Comparison of ENCODE assay signal across 9 cellular contexts in genomic region chr12:57213763-57214397, GRCh38. TPM values are rescaled to one million over a fixed set of nuclear protein-coding genes. Genes with fewer than 3 reads are reported as not detected.
DNase-seq lines count a peak whose midpoint lies in the region; ATAC-seq and TF ChIP-seq lines count a peak whose summit lies in the region.
"Had no signal": no experiment of that assay in that cellular context is flagged by ENCODE, and none has a peak within 500 bp of the region (broad histone marks: within the 10 kb centered on the region; RNA-seq: fewer than 3 reads in every experiment).

No MANE protein-coding gene starts in this region.

- H3K36me3 ChIP-seq in IMR-90 (ENCODE audit: control insufficient read depth, insufficient read depth, low read length): peaks cover 49% of the 10 kb centered on the region

- H4K20me1 ChIP-seq in IMR-90 (ENCODE audit: insufficient read depth, low read length): peaks cover 65% of the 10 kb centered on the region

- H3K27ac Mint-ChIP-seq in brain (peak overlapping the region; percentile 63 to 90 (median 73)), neural crest cell (ENCODE audit: unreplicated experiment) (no peak overlapping the region)

- TF ChIP-seq POLR2A in IMR-90 (IDR thresholded peaks at IDR 0.05; ENCODE audit: low read depth, low read length): no peak

- no peaks in the 10 kb centered on the region for H3K9me3 ChIP-seq in IMR-90 (ENCODE audit: control insufficient read depth, insufficient read depth, low read length)

- peaks cover 40% of the 10 kb centered on the region for H3K27me3 ChIP-seq in IMR-90 (ENCODE audit: control insufficient read depth, insufficient read depth, low read length)

- peak overlapping the region; percentile 47 for H2AFZ ChIP-seq in IMR-90 (replicated peaks; ENCODE audit: low read length, poor library complexity)

- no peak overlapping the region for H2BK120ac ChIP-seq in IMR-90 (ENCODE audit: low read depth, low read length)

- no peak for TF ChIP-seq RAD21 in IMR-90 (IDR thresholded peaks at IDR 0.05; ENCODE audit: low read length)

- no peak overlapping the region for H3K4ac ChIP-seq in IMR-90 (ENCODE audit: low read depth, low read length)

- H3K14ac ChIP-seq in IMR-90 (replicated peaks; ENCODE audit: low read depth, low read length): 0 out of 2 replicates have a peak overlapping the region, but pooled peaks have one; percentile 5

- H3K9me3 Mint-ChIP-seq in brain (no peaks in the 10 kb centered on the region), neural crest cell (no peaks in the 10 kb centered on the region)

- H3K4me3 Mint-ChIP-seq in brain (peak overlapping the region; percentile 68 to 82 (median 76)), neural crest cell (peak overlapping the region; percentile 85)

- H3K4me1 Mint-ChIP-seq in brain (peaks cover 48% of the 10 kb centered on the region), neural crest cell (peaks cover 35% of the 10 kb centered on the region)

- peak; percentile 27 for DNase-seq in DMS153 (lab: John Stamatoyannopoulos, UW)
- DNase-seq in DMS153 treated with DMSO at 0.1 percent for 48 hours (lab: John Stamatoyannopoulos, UW; ENCODE audit: unreplicated experiment): no peak
- no peak for DNase-seq in IMR-90
- DNase-seq in neural crest cell (ENCODE audit: low read depth, low spot score): no peak
- no peak for DNase-seq in GM19240 (ENCODE audit: insufficient read length, low spot score)
- no peak for DNase-seq in Kasumi-1 (lab: John Stamatoyannopoulos, UW)
- no peak for DNase-seq in NCI-H187 (lab: John Stamatoyannopoulos, UW)
- DNase-seq: NCI-H524 treated with DMSO at 0.1 percent for 48 hours had no signal

- H2BK15ac ChIP-seq in IMR-90 (ENCODE audit: low read depth, low read length): no peak overlapping the region

- peaks cover 48% of the 10 kb centered on the region for H3K27me3 Mint-ChIP-seq in brain
- peaks cover 55% of the 10 kb centered on the region for H3K27me3 Mint-ChIP-seq in neural crest cell (ENCODE audit: low read depth)

- H3K4me2 ChIP-seq in IMR-90 (ENCODE audit: low read depth, low read length): no peak overlapping the region

- TF ChIP-seq CTCF in IMR-90 (conservative IDR thresholded peaks at IDR 0.05; ENCODE audit: low read depth, low read length): no peak
- TF ChIP-seq CTCF in brain (conservative IDR thresholded peaks at IDR 0.05): no peak
- no peak for TF ChIP-seq CTCF in neural crest cell (conservative IDR thresholded peaks at IDR 0.05)

- H3K9me1 ChIP-seq in IMR-90 (ENCODE audit: insufficient read depth, low read length): no peaks in the 10 kb centered on the region

- BruUV-seq in IMR-90 (replicated peaks; lab: Mats Ljungman, UMichigan): no TSS peak

- H3K4me1 ChIP-seq in IMR-90 (ENCODE audit: control insufficient read depth, insufficient read depth, low read length): peaks cover 7% of the 10 kb centered on the region

- no peak overlapping the region for H4K91ac ChIP-seq in IMR-90 (ENCODE audit: insufficient read depth, low read depth, low read length)

- H3K56ac ChIP-seq in IMR-90 (ENCODE audit: extremely low read depth, insufficient read depth, low read length): no peak overlapping the region

- H3K27ac ChIP-seq in IMR-90 (ENCODE audit: insufficient read depth, low read length): no peak overlapping the region

- no peak overlapping the region for H2AK5ac ChIP-seq in IMR-90 (ENCODE audit: low read depth, low read length)

- peak overlapping the region; percentile 73 for H2AK9ac ChIP-seq in IMR-90 (replicated peaks; ENCODE audit: low read depth, low read length, poor library complexity)

- no peak overlapping the region for H4K5ac ChIP-seq in IMR-90 (ENCODE audit: low read depth, low read length)

- intact Hi-C loops in IMR-90 (cut with micrococcal nuclease): loop anchor here (1.0 kb wide), 2 partner anchors 25 to 29 kb away; no protein-coding TSS in a partner anchor

- no peak overlapping the region for H2BK20ac ChIP-seq in IMR-90 (ENCODE audit: low read depth, low read length)

- ATAC-seq in IMR-90 (ENCODE audit: low read depth): no peak

- no peak overlapping the region for H4K8ac ChIP-seq in IMR-90 (ENCODE audit: low read depth in 2 of 2, low read length in 2 of 2)

- CTCF ChIA-PET in IMR-90 (lab: Yijun Ruan, JAX): interaction anchor here (1.3 to 3.5 kb wide), 3 partner anchors 16 to 29 kb away, joined by 5 to 25 read pairs (median 14); partner anchors contain the start of gene SHMT2

- no peak overlapping the region for H3K4me3 ChIP-seq in IMR-90 (ENCODE audit: insufficient read depth, low read depth, low read length)

- H3K79me1 ChIP-seq in IMR-90 (ENCODE audit: low read depth in 1 of 2, low read length in 2 of 2): peaks cover 0 to 7% of the 10 kb centered on the region in 2 experiments; a peak in 1 of 4 replicates

- no peak overlapping the region for H3K9ac ChIP-seq in IMR-90 (ENCODE audit: low read depth, low read length)

- dilution Hi-C loops in IMR-90 (cut with HindIII; ENCODE audit: low sequenced_read_pairs, unreplicated experiment): no loop called here

- POLR2A ChIA-PET in IMR-90 (lab: Charles Lee; ENCODE audit: unreplicated experiment): interaction anchor here (0.5 to 0.7 kb wide), 3 partner anchors 22 to 65 kb away, joined by 5 to 12 read pairs (median 9); no protein-coding TSS in a partner anchor

- H3K18ac ChIP-seq in IMR-90 (ENCODE audit: low read depth, low read length): no peak overlapping the region

- H3K23ac ChIP-seq in IMR-90 (ENCODE audit: low read depth, low read length): peak overlapping the region; percentile 1; the same call in 1 of the 2 replicates

- H2BK5ac ChIP-seq in IMR-90 (ENCODE audit: low read depth, low read length, poor library complexity, severe bottlenecking): no peak overlapping the region

- 80% methylated on average over 1 of the region's 4 CpGs; no CpG with 5 or more reads in 1 of the 2 experiments for WGBS in IMR-90 (ENCODE audit: extremely low coverage in 2 of 2, insufficient read length in 1 of 2), 2 experiments

- in situ Hi-C loops in IMR-90 (cut with MboI; ENCODE audit: low sequenced_read_pairs): no loop called here

- H3K36me3 Mint-ChIP-seq in brain (peaks cover 21% of the 10 kb centered on the region), neural crest cell (ENCODE audit: low read depth) (no peaks in the 10 kb centered on the region)

TF ChIP-seq in IMR-90, 13 proteins besides CTCF, POLR2A, EP300 and RAD21:
- TF ChIP-seq CEBPB (IDR thresholded peaks at IDR 0.05; ENCODE audit: low read depth, low read length) (no peak), MAFK (IDR thresholded peaks at IDR 0.05; ENCODE audit: low read depth, low read length) (no peak)

RNA-seq across cellular contexts. Expression of gene NXPH4, which starts 2.7 kb away (rescaled TPM):
- total RNA-seq in IMR-90 (2012; rRNA removed) (0.36 and 0.56 TPM in 2 replicates), neural crest cell (0.71 and 0.91 TPM in 2 replicates)
- polyA plus RNA-seq in IMR-90 (2012; rRNA removed) (3.3 and 3.8 TPM in 2 replicates), brain (ENCODE audit: insufficient read depth, low read depth, low replicate concordance) (41.8 TPM)
- 4.8 and 7.5 TPM in 2 replicates for polyA plus RNA-seq in IMR-90 (2012; cell fraction: cytosol; rRNA removed)
- polyA plus RNA-seq in IMR-90 (2012; cell fraction: nucleus; rRNA removed; ENCODE audit: low replicate concordance): 3.3 and 5.8 TPM in 2 replicates

RNA-seq across cellular contexts. Expression of gene SHMT2, which starts 15.6 kb away (rescaled TPM):
- total RNA-seq in IMR-90 (2012; rRNA removed) (225 and 266 TPM in 2 replicates), neural crest cell (225 and 230 TPM in 2 replicates)
- polyA plus RNA-seq in IMR-90 (2012; rRNA removed) (302 and 364 TPM in 2 replicates), brain (ENCODE audit: insufficient read depth, low read depth, low replicate concordance) (394 TPM)
- 201 and 323 TPM in 2 replicates for polyA plus RNA-seq in IMR-90 (2012; cell fraction: cytosol; rRNA removed)
- polyA plus RNA-seq in IMR-90 (2012; cell fraction: nucleus; rRNA removed; ENCODE audit: low replicate concordance): 303 and 511 TPM in 2 replicates

RNA-seq across cellular contexts. Expression of gene STAC3, which starts 37.1 kb away (rescaled TPM):
- under 0.01 and 0.18 TPM in 2 replicates for total RNA-seq in IMR-90 (2012; rRNA removed)
- polyA plus RNA-seq in IMR-90 (2012; rRNA removed): 0.67 and 0.80 TPM in 2 replicates
- 0.13 and 0.66 TPM in 2 replicates for polyA plus RNA-seq in IMR-90 (2012; cell fraction: cytosol; rRNA removed)
- 2.9 and 4.4 TPM in 2 replicates for polyA plus RNA-seq in IMR-90 (2012; cell fraction: nucleus; rRNA removed; ENCODE audit: low replicate concordance)
- 1.9 TPM for polyA plus RNA-seq in brain (ENCODE audit: insufficient read depth, low read depth, low replicate concordance)
- total RNA-seq in neural crest cell: 3.8 and 4.1 TPM in 2 replicates
